9 cellular contexts compared by ENCODE assay signal in the genomic region with DNA sequence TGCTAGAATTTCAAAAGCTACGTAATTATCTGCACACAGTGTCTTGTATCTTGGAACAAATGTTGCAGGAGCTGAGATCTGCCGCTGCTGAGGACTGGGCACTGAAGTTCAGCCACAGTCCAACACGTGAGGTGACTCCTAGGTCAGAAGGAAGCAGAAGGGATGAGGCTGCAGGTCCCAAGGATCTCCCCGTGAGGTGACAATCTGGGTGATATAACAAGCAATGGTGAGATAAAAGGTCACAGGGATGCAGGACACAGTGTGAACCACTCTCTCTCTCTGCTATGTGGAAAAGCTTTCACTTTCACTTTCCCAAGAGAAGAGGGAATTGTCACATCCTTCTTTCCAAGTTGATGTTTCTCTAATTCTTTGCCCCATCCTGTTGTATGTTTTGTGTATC.
DNase-seq lines count a peak whose midpoint lies in the region; ATAC-seq and TF ChIP-seq lines count a peak whose summit lies in the region.
"Had no signal": no experiment of that assay in that cellular context is flagged by ENCODE, and none has a peak within 500 bp of the region (broad histone marks: within the 10 kb centered on the region; RNA-seq: fewer than 3 reads in every experiment).

No MANE protein-coding gene starts in this region.

- ATAC-seq in GM21515 (IDR thresholded peaks at IDR 0.05; ENCODE audit: unreplicated experiment) (no peak), HG03442 (IDR thresholded peaks at IDR 0.05; ENCODE audit: unreplicated experiment) (no peak)

- no peaks in the 10 kb centered on the region for H3K36me3 Mint-ChIP-seq in nephron (ENCODE audit: low read depth)

- peaks cover 16% of the 10 kb centered on the region for H3K4me1 Mint-ChIP-seq in nephron

- DNase-seq in AG08396 (ENCODE audit: low spot score) (peak; percentile 28), MV-4-11 (lab: John Stamatoyannopoulos, UW) (peak; percentile 11), epidermal melanocyte (ENCODE audit: insufficient read length, low spot score) (peak; percentile 19), NCI-H2196 (lab: John Stamatoyannopoulos, UW; ENCODE audit: unreplicated experiment) (no peak)
- DNase-seq in activated effector memory CD4-positive, alpha-beta T cell treated with Interleukin-2 at 50 U/mL for 16 hours = no peak
- DNase-seq: thyroid gland had no signal

- peak overlapping the region; percentile 45 to 78 (median 66) for H3K4me3 Mint-ChIP-seq in nephron

- H3K9me3 Mint-ChIP-seq in nephron = no peaks in the 10 kb centered on the region

- no peak for TF ChIP-seq CTCF in nephron (IDR thresholded peaks at IDR 0.05; ENCODE audit: unreplicated experiment in 3 of 3)

- peak overlapping the region; percentile 33 to 71 (median 54) for H3K27ac Mint-ChIP-seq in nephron

- H3K27me3 Mint-ChIP-seq in nephron (ENCODE audit: low read depth) = no peaks in the 10 kb centered on the region

Comparison
In these comparisons a context has a peak if more than half of its experiments do, and no peak if none do; other contexts are left out.
1. DNase-seq: peak in AG08396 (single experiment), MV-4-11 (single experiment) and epidermal melanocyte (single experiment); none in NCI-H2196 (single experiment) and activated effector memory CD4-positive, alpha-beta T cell treated with Interleukin-2 at 50 U/mL for 16 hours (single experiment).